Comparison of ENCODE assay signal across 8 cellular contexts in genomic region chr4:183407635-183408463, GRCh38. TPM values are rescaled to one million over a fixed set of nuclear protein-coding genes. Genes with fewer than 3 reads are reported as not detected.
DNase-seq lines count a peak whose midpoint lies in the region; ATAC-seq, FAIRE-seq and TF ChIP-seq lines count a peak whose summit lies in the region.

No MANE protein-coding gene starts in this region.

- H4K20me1 ChIP-seq in GM12878 (ENCODE audit: control insufficient read depth, insufficient read depth), result no peaks in the 10 kb centered on the region

- RAD21 ChIA-PET in GM12878 (lab: Charles Lee; ENCODE audit: unreplicated experiment), result interaction anchor here (1.0 to 1.3 kb wide), 2 partner anchors 146 to 334 kb away, joined by 5 to 6 read pairs; no protein-coding TSS in a partner anchor

- ATAC-seq in heart right ventricle (no peak), Right ventricle myocardium superior (ENCODE audit: poor library complexity) (no peak), GM12878 (no peak), HG02870 (IDR thresholded peaks at IDR 0.05; ENCODE audit: unreplicated experiment) (no peak), GM18517 (IDR thresholded peaks at IDR 0.05; ENCODE audit: unreplicated experiment) (no peak)

- CTCF ChIA-PET in GM12878 (lab: Yijun Ruan, JAX), result interaction anchor here (0.7 to 1.8 kb wide), 19 partner anchors 9 to 470 kb away, joined by 3 to 9 read pairs (median 3); no protein-coding TSS in a partner anchor

- no peak for TF ChIP-seq CTCF in heart right ventricle (IDR thresholded peaks at IDR 0.05)
- no peak for TF ChIP-seq CTCF in GM12878 (IDR thresholded peaks at IDR 0.05 in 2 of 3, conservative IDR thresholded peaks at IDR 0.05 in 1 of 3; ENCODE audit: control insufficient read depth in 2 of 3, extremely low read depth in 1 of 3, insufficient read depth in 1 of 3, low read depth in 3 of 3, low read length in 3 of 3)
- no peak for TF ChIP-seq CTCF in uterus (IDR thresholded peaks at IDR 0.05)

- H3K36me3 ChIP-seq in heart right ventricle (no peaks in the 10 kb centered on the region), GM12878 (ENCODE audit: control insufficient read depth in 2 of 2, insufficient read depth in 2 of 2, low read length in 1 of 2) (no peaks in the 10 kb centered on the region), mucosa of rectum (ENCODE audit: control insufficient read depth in 2 of 2, insufficient read depth in 2 of 2, low read length in 2 of 2) (no peaks in the 10 kb centered on the region), uterus (no peaks in the 10 kb centered on the region)

- no peaks in the 10 kb centered on the region for H3K9me3 ChIP-seq in heart right ventricle
- no peaks in the 10 kb centered on the region for H3K9me3 ChIP-seq in GM12878 (replicated peaks; ENCODE audit: control insufficient read depth, insufficient read depth, low read length)
- no peaks in the 10 kb centered on the region for H3K9me3 ChIP-seq in mucosa of rectum (ENCODE audit: control insufficient read depth in 2 of 2, low read length in 2 of 2)
- H3K9me3 ChIP-seq in uterus, result no peaks in the 10 kb centered on the region

- SMC1A ChIA-PET in GM12878 (lab: Charles Lee; ENCODE audit: uncharacterized antibody, unreplicated experiment), result interaction anchor here (1.1 to 1.3 kb wide), 3 partner anchors 145 to 469 kb away, joined by 4 to 6 read pairs (median 4); no protein-coding TSS in a partner anchor

- peak overlapping the region in 9 of 10 donors; percentile 28 to 55 (median 45) for H3K4me3 ChIP-seq in heart right ventricle
- peak overlapping the region; percentile 64; the same call in 1 of the 2 replicates for H3K4me3 ChIP-seq in GM12878
- peak overlapping the region; percentile 79 to 84 for H3K4me3 ChIP-seq in mucosa of rectum (ENCODE audit: low read length in 2 of 2)
- H3K4me3 ChIP-seq in uterus, result peak overlapping the region; percentile 32 to 41

- H3K9ac ChIP-seq in GM12878 (ENCODE audit: control insufficient read depth, insufficient read depth, low read length) (peak overlapping the region; percentile 67), mucosa of rectum (ENCODE audit: low read depth in 1 of 2, low read length in 2 of 2) (peak overlapping the region; percentile 72 to 78)

- in situ Hi-C loops in GM12878 (cut with MboI), result loop anchor here (10.0 kb wide), 1 partner anchor 333 kb away; no protein-coding TSS in a partner anchor

- H2AFZ ChIP-seq in GM12878 (ENCODE audit: control insufficient read depth, low read depth, low read length), result peak overlapping the region; percentile 97

- no peak for FAIRE-seq in GM12878 (lab: Jason Lieb, UNC)

- BruUV-seq in GM12878 (replicated peaks; lab: Mats Ljungman, UMichigan), result no TSS peak

- TF ChIP-seq POLR2A in GM12878 (IDR thresholded peaks at IDR 0.05; ENCODE audit: low read depth, low read length) (no peak), uterus (IDR thresholded peaks at IDR 0.05) (no peak)

- intact Hi-C loops in heart right ventricle (cut with DNase I) (loop anchor here in 4 of 10 donors (5.0 to 10.0 kb wide), 3 partner anchors 143 to 473 kb away; no protein-coding TSS in a partner anchor), Right ventricle myocardium superior (cut with DNase I) (no loop called here), GM12878 (cut with micrococcal nuclease; ENCODE audit: unreplicated experiment) (loop anchor here (2.0 to 10.0 kb wide), 3 partner anchors 145 to 473 kb away; no protein-coding TSS in a partner anchor), uterus (cut with DNase I; ENCODE audit: low total_unique reads) (no loop called here)

- H3K27me3 ChIP-seq in heart right ventricle, result no peaks in the 10 kb centered on the region
- no peaks in the 10 kb centered on the region for H3K27me3 ChIP-seq in GM12878 (replicated peaks in 1 of 2; ENCODE audit: control insufficient read depth in 2 of 2, insufficient read depth in 2 of 2, low read length in 1 of 2)
- H3K27me3 ChIP-seq in mucosa of rectum (ENCODE audit: control insufficient read depth in 2 of 2, insufficient read depth in 2 of 2, low read length in 2 of 2), result no peaks in the 10 kb centered on the region
- no peaks in the 10 kb centered on the region for H3K27me3 ChIP-seq in uterus

- DNase-seq in heart right ventricle (no peak), Right ventricle myocardium superior (no peak), GM12878 (ENCODE audit: low read depth, low spot score) (no peak), uterus (no peak), T1000 (lab: John Stamatoyannopoulos, UW) (no peak)

- POLR2A ChIA-PET in GM12878 (lab: Charles Lee), result no interaction called here

- peak overlapping the region; percentile 95 for H3K4me2 ChIP-seq in GM12878 (ENCODE audit: control insufficient read depth, insufficient read depth)

- peaks cover 0 to 11% (median 0%) of the 10 kb centered on the region in 9 donors for H3K4me1 ChIP-seq in heart right ventricle
- H3K4me1 ChIP-seq in GM12878 (ENCODE audit: control insufficient read depth, insufficient read depth, low read length), result no peaks in the 10 kb centered on the region
- peaks cover 14 to 18% of the 10 kb centered on the region in 2 donors for H3K4me1 ChIP-seq in mucosa of rectum (ENCODE audit: control insufficient read depth in 2 of 2, insufficient read depth in 2 of 2, low read length in 2 of 2)
- no peaks in the 10 kb centered on the region for H3K4me1 ChIP-seq in uterus

- no peaks in the 10 kb centered on the region for H3K79me2 ChIP-seq in GM12878 (ENCODE audit: control insufficient read depth, insufficient read depth, low read length)

- WGBS in heart right ventricle, 2 donors, result 86 to 89% methylated on average over 8 of the region's 8 CpGs
- WGBS in GM12878 (ENCODE audit: insufficient coverage, insufficient replicate concordance, low lambda C conversion rate, missing lambda C conversion rate), result 27% methylated on average over 7 of the region's 8 CpGs

- TF ChIP-seq RAD21 in GM12878 (IDR thresholded peaks at IDR 0.05; ENCODE audit: insufficient read depth, low read depth, low read length), result no peak

- H3K27ac ChIP-seq in heart right ventricle (peak overlapping the region in 7 of 10 donors; percentile 7 to 76 (median 32)), GM12878 (ENCODE audit: control insufficient read depth, insufficient read depth) (no peak overlapping the region), mucosa of rectum (ENCODE audit: low read depth in 2 of 2, low read length in 2 of 2) (peak overlapping the region; percentile 58 to 78), uterus (peak overlapping the region; percentile 56 to 79)

- TF ChIP-seq EP300 in GM12878 (IDR thresholded peaks at IDR 0.05; ENCODE audit: borderline replicate concordance in 1 of 2, control insufficient read depth in 1 of 2, low read depth in 2 of 2, low read length in 2 of 2), result no peak

TF ChIP-seq in GM12878, 131 proteins besides CTCF, POLR2A, EP300 and RAD21:
- TF ChIP-seq ZNF217 (IDR thresholded peaks at IDR 0.05), result no peak
- TF ChIP-seq YBX1 (IDR thresholded peaks at IDR 0.05), result peak; percentile 69; the same call in 1 of the 2 replicates
- TF ChIP-seq HDAC2 (IDR thresholded peaks at IDR 0.05), result 0 out of 2 replicates have a peak, but pooled peaks have one; percentile 52
- TF ChIP-seq NBN (IDR thresholded peaks at IDR 0.05), result peak; percentile 62

RNA-seq across cellular contexts. Expression of gene CDKN2AIP, which starts 36.6 kb away (rescaled TPM):
- total RNA-seq in heart right ventricle (10 to 100 TPM in 5 of 10 donors, 1 to 10 TPM in 5; 8.0 to 12.7 (median 10.0) TPM), Right ventricle myocardium superior (8.7 TPM), GM12878 (2014; rRNA removed) (16.0 and 18.5 TPM in 2 replicates), GM12878 (2014; rRNA removed; fragmentation: Illumina TruSeq; extraction: Trizol) (14.1 and 15.3 TPM in 2 replicates), GM12878 (2021) (16.4 and 17.9 TPM in 2 replicates), uterus (10 to 100 TPM; 18.5 to 37.1 (median 23.9) TPM)
- polyA plus RNA-seq in heart right ventricle (1 to 10 TPM; 5.6 to 7.0 TPM), GM12878 (2011; rRNA removed) (13.8 and 19.6 TPM in 2 replicates), GM12878 (2014; fragmentation: Illumina TruSeq; extraction: Trizol) (15.9 and 20.5 TPM in 2 replicates), GM12878 (2014; fragmentation: Nextera tagmentation; extraction: Ambion mirVana) (1 to 10 TPM; 6.0 to 9.6 TPM), GM12878 (2014; rRNA removed) (13.0 and 17.4 TPM in 2 replicates), GM12878 (2016; fragmentation: Nextera tagmentation; extraction: Ambion mirVana) (10 to 100 TPM; 22.0 to 22.7 TPM)
- 24.5 and 24.7 TPM in 2 replicates for total RNA-seq in GM12878 (2013; cell fraction: nucleolus; rRNA removed)
- 7.7 TPM for polyA plus RNA-seq in GM12878 (2011; ENCODE audit: low read depth)
- 8.2 and 8.8 TPM in 2 replicates for polyA plus RNA-seq in GM12878 (2011; cell fraction: cytosol; rRNA removed)
- 12.6 and 15.3 TPM in 2 replicates for polyA plus RNA-seq in GM12878 (2011; cell fraction: nucleus; rRNA removed)
- 10.4 and 10.7 TPM in 2 replicates for polyA plus RNA-seq in GM12878 (2012)
- 15.8 and 17.3 TPM in 2 replicates for polyA minus RNA-seq in GM12878 (2011; rRNA and poly(A)+ RNA removed)
- 4.9 TPM in 2 replicates for polyA minus RNA-seq in GM12878 (2011; cell fraction: cytosol; rRNA and poly(A)+ RNA removed)
- polyA minus RNA-seq in GM12878 (2011; cell fraction: nucleus; rRNA and poly(A)+ RNA removed), result 26.8 and 39.6 TPM in 2 replicates
